8 cellular contexts compared by ENCODE assay signal in genomic region chr18:69935319-69936190, GRCh38. TPM values are rescaled to one million over a fixed set of nuclear protein-coding genes. Genes with fewer than 3 reads are reported as not detected.
DNase-seq lines count a peak whose midpoint lies in the region; ATAC-seq and TF ChIP-seq lines count a peak whose summit lies in the region.

No MANE protein-coding gene starts in this region.

- H3K36me3 Mint-ChIP-seq in activated CD4-positive, alpha-beta memory T cell treated with anti-CD3 and anti-CD28 coated beads, Interleukin-2, amount 10 ng/mL, durations not matched to agents 7 days and 5 days (ENCODE audit: low read depth) = peaks cover 48% of the 10 kb centered on the region
- peaks cover 20 to 37% (median 32%) of the 10 kb centered on the region in 3 donors for H3K36me3 Mint-ChIP-seq in immature natural killer cell

- no peak overlapping the region for H3K4me2 ChIP-seq in OCI-LY7 (ENCODE audit: low read length)

- TF ChIP-seq POLR2A in GM19193 (IDR thresholded peaks at IDR 0.05; ENCODE audit: extremely low read depth, insufficient read depth, insufficient read length) = peak; percentile 44
- TF ChIP-seq POLR2A in gastrocnemius medialis (IDR thresholded peaks at IDR 0.05) = no peak

- H3K9me3 Mint-ChIP-seq in activated CD4-positive, alpha-beta memory T cell treated with anti-CD3 and anti-CD28 coated beads, Interleukin-2, amount 10 ng/mL, durations not matched to agents 7 days and 5 days = peaks cover 8% of the 10 kb centered on the region
- no peaks in the 10 kb centered on the region for H3K9me3 Mint-ChIP-seq in immature natural killer cell

- H3K4me1 Mint-ChIP-seq in activated CD4-positive, alpha-beta memory T cell treated with anti-CD3 and anti-CD28 coated beads, Interleukin-2, amount 10 ng/mL, durations not matched to agents 7 days and 5 days = peaks cover 18% of the 10 kb centered on the region
- H3K4me1 Mint-ChIP-seq in immature natural killer cell = peaks cover 0 to 23% of the 10 kb centered on the region in 2 donors

- H3K27me3 ChIP-seq in gastrocnemius medialis = no peaks in the 10 kb centered on the region

- H3K79me2 ChIP-seq in OCI-LY7 (ENCODE audit: insufficient read depth, low read depth, low read length) = no peaks in the 10 kb centered on the region

- in situ Hi-C loops in gastrocnemius medialis (cut with MboI; ENCODE audit: low sequenced_read_pairs in 4 of 4) = no loop called here

- no TSS peak for BruUV-seq in OCI-LY7 (replicated peaks; lab: Mats Ljungman, UMichigan)

- H3K36me3 ChIP-seq in gastrocnemius medialis (no peaks in the 10 kb centered on the region), OCI-LY7 (ENCODE audit: insufficient read depth, low read length) (no peaks in the 10 kb centered on the region)

- H3K4me3 ChIP-seq in gastrocnemius medialis (no peak overlapping the region), OCI-LY7 (ENCODE audit: low read depth, low read length, poor library complexity, severe bottlenecking) (no peak overlapping the region)

- H3K27me3 Mint-ChIP-seq in activated CD4-positive, alpha-beta memory T cell treated with anti-CD3 and anti-CD28 coated beads, Interleukin-2, amount 10 ng/mL, durations not matched to agents 7 days and 5 days = no peaks in the 10 kb centered on the region
- peaks cover 0 to 9% (median 0%) of the 10 kb centered on the region in 3 donors for H3K27me3 Mint-ChIP-seq in immature natural killer cell (ENCODE audit: low read depth in 3 of 3)

- peak; percentile 89 for ATAC-seq in HG03135 (IDR thresholded peaks at IDR 0.05; ENCODE audit: unreplicated experiment)
- no peak for ATAC-seq in gastrocnemius medialis

- H3K27ac ChIP-seq in gastrocnemius medialis (no peak overlapping the region), OCI-LY7 (ENCODE audit: low read depth, low read length, poor library complexity, severe bottlenecking) (no peak overlapping the region)

- H4K20me1 ChIP-seq in OCI-LY7 (ENCODE audit: insufficient read depth, low read length) = no peaks in the 10 kb centered on the region

- no peak overlapping the region for H2AFZ ChIP-seq in OCI-LY7 (ENCODE audit: low read length)

- TF ChIP-seq CTCF in gastrocnemius medialis (IDR thresholded peaks at IDR 0.05 in 4 of 5, conservative IDR thresholded peaks at IDR 0.05 in 1 of 5) = no peak
- TF ChIP-seq CTCF in OCI-LY7 (conservative IDR thresholded peaks at IDR 0.05; ENCODE audit: low read length) = no peak

- peak; percentile 91 for DNase-seq in activated CD4-positive, alpha-beta memory T cell treated with anti-CD3 and anti-CD28 coated beads, Interleukin-2, amount 10 ng/mL, durations not matched to agents 7 days and 5 days
- DNase-seq in immature natural killer cell (peak; percentile 95 to 96 (median 96)), gastrocnemius medialis (no peak), OCI-LY7 (ENCODE audit: low spot score) (no peak), LoVo (ENCODE audit: low spot score) (no peak)
- DNase-seq in stimulated activated CD8-positive, alpha-beta memory T cell treated with anti-CD3 and anti-CD28 coated beads, Interleukin-7, amount 100 ng/mL, for 48 hours (ENCODE audit: extremely low read depth in 1 of 2, low read depth in 1 of 2) = peak; percentile 69 to 88

- no peaks in the 10 kb centered on the region for H3K9me2 ChIP-seq in OCI-LY7 (ENCODE audit: insufficient read depth, low read length)

- no peaks in the 10 kb centered on the region for H3K9me3 ChIP-seq in gastrocnemius medialis
- H3K9me3 ChIP-seq in OCI-LY7 (ENCODE audit: low read length) = no peaks in the 10 kb centered on the region

- no peak overlapping the region for H3K27ac Mint-ChIP-seq in activated CD4-positive, alpha-beta memory T cell treated with anti-CD3 and anti-CD28 coated beads, Interleukin-2, amount 10 ng/mL, durations not matched to agents 7 days and 5 days
- H3K27ac Mint-ChIP-seq in immature natural killer cell = no peak overlapping the region

- CTCF ChIA-PET in activated CD4-positive, alpha-beta memory T cell treated with anti-CD3 and anti-CD28 coated beads, Interleukin-2, amount 10 ng/mL, durations not matched to agents 7 days and 5 days (lab: Charles Lee) = interaction anchor here (0.9 to 4.2 kb wide), 6 partner anchors 10 to 271 kb away, joined by 3 to 33 read pairs (median 12); partner anchors contain the start of gene CD226
- CTCF ChIA-PET in OCI-LY7 (lab: Charles Lee; ENCODE audit: unreplicated experiment) = no interaction called here

- POLR2A ChIA-PET in activated CD4-positive, alpha-beta memory T cell treated with anti-CD3 and anti-CD28 coated beads, Interleukin-2, amount 10 ng/mL, durations not matched to agents 7 days and 5 days (lab: Charles Lee) = interaction anchor here (0.6 to 5.2 kb wide), 17 partner anchors 9 to 148 kb away, joined by 3 to 84 read pairs (median 7); partner anchors contain the start of gene CD226
- POLR2A ChIA-PET in OCI-LY7 (lab: Charles Lee) = no interaction called here

- H3K4me3 Mint-ChIP-seq in activated CD4-positive, alpha-beta memory T cell treated with anti-CD3 and anti-CD28 coated beads, Interleukin-2, amount 10 ng/mL, durations not matched to agents 7 days and 5 days = no peak overlapping the region
- no peak overlapping the region for H3K4me3 Mint-ChIP-seq in immature natural killer cell

- H3K4me1 ChIP-seq in gastrocnemius medialis = no peaks in the 10 kb centered on the region
- no peaks in the 10 kb centered on the region for H3K4me1 ChIP-seq in OCI-LY7 (ENCODE audit: insufficient read depth, low read length, poor library complexity, severe bottlenecking)

- intact Hi-C loops in gastrocnemius medialis (cut with DNase I; ENCODE audit: low total_unique reads) = no loop called here
- intact Hi-C loops in OCI-LY7 (cut with micrococcal nuclease; ENCODE audit: unreplicated experiment) = no loop called here

RNA-seq across cellular contexts. Expression of gene CD226, which starts 12.1 kb away (rescaled TPM):
- 100 to 1,000 TPM; 102 to 111 TPM for total RNA-seq in activated CD4-positive, alpha-beta memory T cell treated with anti-CD3 and anti-CD28 coated beads, Interleukin-2, amount 10 ng/mL, durations not matched to agents 7 days and 5 days
- 100 to 1,000 TPM in 2 of 3 donors, 10 to 100 TPM in 1; 59.9 to 103 (median 102) TPM for polyA plus RNA-seq in immature natural killer cell
- total RNA-seq in gastrocnemius medialis (1 to 10 TPM in 1 of 4 donors, under 1 TPM in 3; 0.03 to 1.6 (median 0.22) TPM), OCI-LY7 (2022) (0.25 TPM in 1 of 2 replicates, not detected in the other)
- total RNA-seq in OCI-LY7 (2014; rRNA removed; shearing (Covaris generic)) = not detected in 2 replicates

Comparison
In these comparisons a context has a peak if more than half of its experiments do, and no peak if none do; other contexts are left out.
1. DNase-seq: peak in activated CD4-positive, alpha-beta memory T cell treated with anti-CD3 and anti-CD28 coated beads, Interleukin-2, amount 10 ng/mL, durations not matched to agents 7 days and 5 days (single experiment), immature natural killer cell (3 of 3) and stimulated activated CD8-positive, alpha-beta memory T cell treated with anti-CD3 and anti-CD28 coated beads, Interleukin-7, amount 100 ng/mL, for 48 hours (2 of 2); none in gastrocnemius medialis (0 of 2), OCI-LY7 (single experiment) and LoVo (single experiment).
2. RNA of gene CD226, which starts 12.1 kb away (total RNA-seq): 102 to 111 TPM in activated CD4-positive, alpha-beta memory T cell treated with anti-CD3 and anti-CD28 coated beads, Interleukin-2, amount 10 ng/mL, durations not matched to agents 7 days and 5 days; 0.03 to 1.6 TPM in gastrocnemius medialis and 0.25 TPM in OCI-LY7; every median in the first group is over 10 times any median in the second.